9 cellular contexts compared by ENCODE assay signal in the genomic region with DNA sequence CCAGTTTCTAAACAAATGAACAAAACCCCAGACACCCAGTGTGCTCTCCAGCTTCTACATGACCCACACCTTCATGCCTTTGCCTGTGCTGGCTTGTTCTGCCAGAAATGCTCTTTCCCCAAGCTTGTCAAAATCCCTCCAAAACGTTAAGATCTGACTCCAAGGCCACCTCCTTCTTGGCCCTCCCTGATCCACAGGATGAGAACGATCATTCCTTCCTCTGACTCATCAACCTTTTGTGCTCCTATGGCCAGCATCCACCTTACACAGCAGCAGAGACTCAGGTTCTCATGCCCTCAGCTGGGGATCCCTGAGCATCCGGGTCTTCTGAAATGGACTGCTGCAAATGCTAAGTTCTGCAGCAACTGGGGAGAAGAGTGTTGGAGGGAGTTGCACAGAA. TPM values are rescaled to one million over a fixed set of nuclear protein-coding genes. Genes with fewer than 3 reads are reported as not detected.
DNase-seq lines count a peak whose midpoint lies in the region; ATAC-seq and TF ChIP-seq lines count a peak whose summit lies in the region.
"Had no signal": no experiment of that assay in that cellular context is flagged by ENCODE, and none has a peak within 500 bp of the region (broad histone marks: within the 10 kb centered on the region; RNA-seq: fewer than 3 reads in every experiment).

No MANE protein-coding gene starts in this region.

- intact Hi-C loops in activated CD4-positive, alpha-beta T cell treated with anti-CD3 and anti-CD28 coated beads for 36 hours (cut with DNase I, micrococcal nuclease) = loop anchor here in 1 of 2 experiments (2.0 kb wide), 1 partner anchor 36 kb away; no protein-coding TSS in a partner anchor
- intact Hi-C loops in activated T-helper 2 cell treated with anti-CD3 and anti-CD28 coated beads, Interferon-gamma antibody, Interleukin-2, Interleukin-4, amounts not matched to agents 10 μg/mL and 5 μg/mL and 100 μg/mL, durations not matched to agents 14 hours and 24 hours and 36 hours (cut with micrococcal nuclease) = no loop called here
- intact Hi-C loops in left ventricle myocardium inferior (cut with micrococcal nuclease) = no loop called here

- CTCF ChIA-PET in activated CD4-positive, alpha-beta T cell treated with anti-CD3 and anti-CD28 coated beads for 36 hours (lab: Charles Lee) = interaction anchor here (0.5 to 3.5 kb wide), 11 partner anchors 10 to 238 kb away, joined by 3 to 12 read pairs (median 4); a partner anchor contains a TSS

- H3K4me3 ChIP-seq in left ventricle myocardium inferior (peak overlapping the region; percentile 100), suprapubic skin (peak overlapping the region; percentile 5)

- no peak for ATAC-seq in activated CD4-positive, alpha-beta T cell treated with anti-CD3 and anti-CD28 coated beads for 36 hours
- no peak for ATAC-seq in GM18861 (IDR thresholded peaks at IDR 0.05; ENCODE audit: unreplicated experiment)

- H3K36me3 Mint-ChIP-seq in activated CD4-positive, alpha-beta T cell treated with anti-CD3 and anti-CD28 coated beads for 36 hours (ENCODE audit: low read depth) = peaks cover 10% of the 10 kb centered on the region
- H3K36me3 Mint-ChIP-seq in activated T-helper 2 cell treated with anti-CD3 and anti-CD28 coated beads, Interferon-gamma antibody, Interleukin-2, Interleukin-4, amounts not matched to agents 10 μg/mL and 5 μg/mL and 100 μg/mL, durations not matched to agents 14 hours and 24 hours and 36 hours (ENCODE audit: low read depth) = peaks cover 4% of the 10 kb centered on the region

- H3K27me3 ChIP-seq in left ventricle myocardium inferior (ENCODE audit: low read depth) (no peaks in the 10 kb centered on the region), suprapubic skin (no peaks in the 10 kb centered on the region)

- TF ChIP-seq CTCF in left ventricle myocardium inferior (IDR thresholded peaks at IDR 0.05; ENCODE audit: borderline replicate concordance) = no peak
- TF ChIP-seq CTCF in suprapubic skin (IDR thresholded peaks at IDR 0.05) = no peak

- H3K4me3 Mint-ChIP-seq in activated CD4-positive, alpha-beta T cell treated with anti-CD3 and anti-CD28 coated beads for 36 hours = peak overlapping the region; percentile 87
- no peak overlapping the region for H3K4me3 Mint-ChIP-seq in activated T-helper 2 cell treated with anti-CD3 and anti-CD28 coated beads, Interferon-gamma antibody, Interleukin-2, Interleukin-4, amounts not matched to agents 10 μg/mL and 5 μg/mL and 100 μg/mL, durations not matched to agents 14 hours and 24 hours and 36 hours (ENCODE audit: low read depth)

- H3K9me3 ChIP-seq in left ventricle myocardium inferior (replicated peaks) (no peaks in the 10 kb centered on the region), suprapubic skin (no peaks in the 10 kb centered on the region)

- peaks cover 94% of the 10 kb centered on the region for H3K4me1 ChIP-seq in left ventricle myocardium inferior
- H3K4me1 ChIP-seq in suprapubic skin = peaks cover 54% of the 10 kb centered on the region

- H3K9me3 Mint-ChIP-seq in activated CD4-positive, alpha-beta T cell treated with anti-CD3 and anti-CD28 coated beads for 36 hours (ENCODE audit: low read depth) = no peaks in the 10 kb centered on the region
- no peaks in the 10 kb centered on the region for H3K9me3 Mint-ChIP-seq in activated T-helper 2 cell treated with anti-CD3 and anti-CD28 coated beads, Interferon-gamma antibody, Interleukin-2, Interleukin-4, amounts not matched to agents 10 μg/mL and 5 μg/mL and 100 μg/mL, durations not matched to agents 14 hours and 24 hours and 36 hours

- peaks cover 59% of the 10 kb centered on the region for H3K4me1 Mint-ChIP-seq in activated CD4-positive, alpha-beta T cell treated with anti-CD3 and anti-CD28 coated beads for 36 hours
- H3K4me1 Mint-ChIP-seq in activated T-helper 2 cell treated with anti-CD3 and anti-CD28 coated beads, Interferon-gamma antibody, Interleukin-2, Interleukin-4, amounts not matched to agents 10 μg/mL and 5 μg/mL and 100 μg/mL, durations not matched to agents 14 hours and 24 hours and 36 hours (ENCODE audit: low read depth) = peaks cover 42% of the 10 kb centered on the region

- H3K36me3 ChIP-seq in left ventricle myocardium inferior = no peaks in the 10 kb centered on the region
- no peaks in the 10 kb centered on the region for H3K36me3 ChIP-seq in suprapubic skin

- H3K27ac ChIP-seq in left ventricle myocardium inferior (replicated peaks) (peak overlapping the region; percentile 100), suprapubic skin (peak overlapping the region; percentile 100)

- H3K27ac Mint-ChIP-seq in activated CD4-positive, alpha-beta T cell treated with anti-CD3 and anti-CD28 coated beads for 36 hours = peak overlapping the region; percentile 75
- H3K27ac Mint-ChIP-seq in activated T-helper 2 cell treated with anti-CD3 and anti-CD28 coated beads, Interferon-gamma antibody, Interleukin-2, Interleukin-4, amounts not matched to agents 10 μg/mL and 5 μg/mL and 100 μg/mL, durations not matched to agents 14 hours and 24 hours and 36 hours = peak overlapping the region; percentile 54

- WGBS in suprapubic skin = 9% methylated on average over 3 of the region's 3 CpGs

- no peak for DNase-seq in activated CD4-positive, alpha-beta T cell treated with anti-CD3 and anti-CD28 coated beads for 36 hours
- no peak for DNase-seq in activated CD4-positive, alpha-beta T cell treated with anti-CD3 and anti-CD28 coated beads for 1 hour
- DNase-seq in activated T-helper 2 cell treated with anti-CD3 and anti-CD28 coated beads, Interferon-gamma antibody, Interleukin-2, Interleukin-4, amounts not matched to agents 10 μg/mL and 5 μg/mL and 100 μg/mL, durations not matched to agents 14 hours and 24 hours and 36 hours (ENCODE audit: low spot score) = no peak
- DNase-seq in left ventricle myocardium inferior (no peak), suprapubic skin (ENCODE audit: low spot score in 2 of 2) (no peak), SIG-M5 treated with dmso at 0.1 percent for 504 hours (lab: John Stamatoyannopoulos, UW; ENCODE audit: unreplicated experiment) (no peak), NCI-H2107 (lab: John Stamatoyannopoulos, UW) (no peak)

- no peaks in the 10 kb centered on the region for H3K27me3 Mint-ChIP-seq in activated CD4-positive, alpha-beta T cell treated with anti-CD3 and anti-CD28 coated beads for 36 hours
- no peaks in the 10 kb centered on the region for H3K27me3 Mint-ChIP-seq in activated T-helper 2 cell treated with anti-CD3 and anti-CD28 coated beads, Interferon-gamma antibody, Interleukin-2, Interleukin-4, amounts not matched to agents 10 μg/mL and 5 μg/mL and 100 μg/mL, durations not matched to agents 14 hours and 24 hours and 36 hours (ENCODE audit: low read depth)

- POLR2A ChIA-PET in activated CD4-positive, alpha-beta T cell treated with anti-CD3 and anti-CD28 coated beads for 36 hours (lab: Charles Lee) = interaction anchor here (0.6 to 1.7 kb wide), 6 partner anchors 9 to 1154 kb away, joined by 3 to 9 read pairs (median 3); no protein-coding TSS in a partner anchor

- no peak for TF ChIP-seq POLR2A in suprapubic skin (IDR thresholded peaks at IDR 0.05)

- no peak for TF ChIP-seq EP300 in suprapubic skin (IDR thresholded peaks at IDR 0.05)

RNA-seq across cellular contexts. Expression of a gene that starts 3.0 kb away (rescaled TPM):
- 10 to 100 TPM; 17.5 to 20.9 TPM for total RNA-seq in activated CD4-positive, alpha-beta T cell treated with anti-CD3 and anti-CD28 coated beads for 36 hours
- total RNA-seq in activated T-helper 2 cell treated with anti-CD3 and anti-CD28 coated beads, Interferon-gamma antibody, Interleukin-2, Interleukin-4, amounts not matched to agents 10 μg/mL and 5 μg/mL and 100 μg/mL, durations not matched to agents 14 hours and 24 hours and 36 hours = 20.2 and 20.3 TPM in 2 replicates
- total RNA-seq in left ventricle myocardium inferior = 63.4 TPM
- total RNA-seq in suprapubic skin = 10 to 100 TPM; 36.1 to 65.7 (median 45.3) TPM

RNA-seq across cellular contexts. Expression of a gene that starts 4.8 kb away (rescaled TPM):
- not detected for total RNA-seq in activated CD4-positive, alpha-beta T cell treated with anti-CD3 and anti-CD28 coated beads for 36 hours
- not detected in 2 replicates for total RNA-seq in activated T-helper 2 cell treated with anti-CD3 and anti-CD28 coated beads, Interferon-gamma antibody, Interleukin-2, Interleukin-4, amounts not matched to agents 10 μg/mL and 5 μg/mL and 100 μg/mL, durations not matched to agents 14 hours and 24 hours and 36 hours
- total RNA-seq in left ventricle myocardium inferior (not detected), suprapubic skin (not detected)
- total RNA-seq: OCI-LY7 had no signal

RNA-seq across cellular contexts. Expression of a gene that starts 7.7 kb away (rescaled TPM):
- 100 to 1,000 TPM; 193 to 203 TPM for total RNA-seq in activated CD4-positive, alpha-beta T cell treated with anti-CD3 and anti-CD28 coated beads for 36 hours
- 247 and 261 TPM in 2 replicates for total RNA-seq in activated T-helper 2 cell treated with anti-CD3 and anti-CD28 coated beads, Interferon-gamma antibody, Interleukin-2, Interleukin-4, amounts not matched to agents 10 μg/mL and 5 μg/mL and 100 μg/mL, durations not matched to agents 14 hours and 24 hours and 36 hours
- total RNA-seq in left ventricle myocardium inferior = 38.7 TPM
- 100 to 1,000 TPM; 104 to 194 (median 140) TPM for total RNA-seq in suprapubic skin

RNA-seq across cellular contexts. Expression of a gene that starts 31.6 kb away (rescaled TPM):
- 1 to 10 TPM; 7.8 to 8.7 TPM for total RNA-seq in activated CD4-positive, alpha-beta T cell treated with anti-CD3 and anti-CD28 coated beads for 36 hours
- total RNA-seq in activated T-helper 2 cell treated with anti-CD3 and anti-CD28 coated beads, Interferon-gamma antibody, Interleukin-2, Interleukin-4, amounts not matched to agents 10 μg/mL and 5 μg/mL and 100 μg/mL, durations not matched to agents 14 hours and 24 hours and 36 hours = 6.6 and 6.9 TPM in 2 replicates
- total RNA-seq in left ventricle myocardium inferior (8.7 TPM), suprapubic skin (10 to 100 TPM in 2 of 4 donors, 1 to 10 TPM in 2; 7.3 to 11.3 (median 9.7) TPM)

RNA-seq across cellular contexts. Expression of a gene that starts 37.2 kb away (rescaled TPM):
- 10 to 100 TPM in 1 of 2 experiments, 1 to 10 TPM in 1; 6.9 to 10.6 TPM for total RNA-seq in activated CD4-positive, alpha-beta T cell treated with anti-CD3 and anti-CD28 coated beads for 36 hours
- total RNA-seq in activated T-helper 2 cell treated with anti-CD3 and anti-CD28 coated beads, Interferon-gamma antibody, Interleukin-2, Interleukin-4, amounts not matched to agents 10 μg/mL and 5 μg/mL and 100 μg/mL, durations not matched to agents 14 hours and 24 hours and 36 hours = 4.8 and 6.1 TPM in 2 replicates
- total RNA-seq in left ventricle myocardium inferior (6.5 TPM), suprapubic skin (10 to 100 TPM; 10.3 to 28.5 (median 12.5) TPM)
